ENCODE assay signal across 12 cellular contexts in the genomic region with DNA sequence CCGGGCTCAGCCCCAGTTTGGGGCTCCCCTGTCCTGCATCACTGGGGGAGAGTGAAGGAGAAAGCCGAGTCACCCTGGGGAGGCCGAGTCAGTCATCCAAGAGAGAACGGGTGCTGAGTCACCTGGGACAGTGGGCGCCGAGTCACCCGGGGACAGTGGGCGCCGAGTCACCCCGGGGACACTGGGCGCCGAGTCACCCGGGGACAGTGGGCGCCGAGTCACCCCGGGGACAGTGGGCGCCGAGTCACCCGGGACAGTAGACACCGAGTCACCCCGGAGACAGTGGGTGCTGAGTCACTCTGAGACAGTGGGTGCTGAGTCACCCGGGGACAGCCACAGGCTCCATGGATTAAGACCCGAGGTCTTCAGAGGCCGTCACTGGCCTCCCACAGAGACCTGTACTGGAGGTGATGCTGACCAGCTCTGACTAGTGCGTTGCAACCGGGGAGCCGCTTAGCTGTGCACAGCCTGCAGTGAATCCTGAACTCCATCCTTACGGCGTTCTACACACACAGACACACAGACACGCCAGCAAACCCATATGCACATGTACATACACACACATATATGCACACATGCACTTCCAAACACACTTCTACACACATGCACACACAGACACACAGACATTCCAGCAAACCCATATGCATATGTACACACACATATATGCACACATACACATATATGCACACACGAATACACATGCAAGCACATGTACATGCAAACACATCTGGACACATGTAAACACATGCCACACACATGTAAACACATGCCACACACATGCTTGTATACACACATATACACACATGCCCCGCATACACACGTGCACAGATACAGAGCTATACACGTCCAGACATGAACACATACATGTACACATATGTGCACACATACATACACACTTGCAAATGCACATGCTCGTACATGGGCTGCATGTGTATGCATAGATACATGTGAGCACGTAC.
DNase-seq lines count a peak whose midpoint lies in the region; ATAC-seq and TF ChIP-seq lines count a peak whose summit lies in the region.
"Had no signal": no experiment of that assay in that cellular context is flagged by ENCODE, and none has a peak within 500 bp of the region (broad histone marks: within the 10 kb centered on the region; RNA-seq: fewer than 3 reads in every experiment).

No MANE protein-coding gene starts in this region.

- 60 to 76% (median 69%) methylated on average over 16 to 36 of the region's 36 CpGs for WGBS in adrenal gland, 4 donors
- 80 to 85% methylated on average over 36 of the region's 36 CpGs for WGBS in aorta, 2 donors

- CTCF ChIA-PET in Calu3 (lab: Charles Lee), result no interaction called here

- H3K27me3 Mint-ChIP-seq in Calu3 (ENCODE audit: unreplicated experiment), result peaks cover 96% of the 10 kb centered on the region

- intact Hi-C loops in Calu3 (cut with micrococcal nuclease; ENCODE audit: unreplicated experiment), result no loop called here
- intact Hi-C loops in adrenal gland (cut with DNase I), result no loop called here
- intact Hi-C loops in aorta (cut with DNase I), result no loop called here

- ATAC-seq in aorta (ENCODE audit: low FRiP score), result no peak
- ATAC-seq in GM21723 (IDR thresholded peaks at IDR 0.05; ENCODE audit: unreplicated experiment), result no peak
- ATAC-seq in GM21619 (IDR thresholded peaks at IDR 0.05; ENCODE audit: unreplicated experiment), result no peak

- H3K9me3 Mint-ChIP-seq in Calu3 (ENCODE audit: low read depth, unreplicated experiment), result no peaks in the 10 kb centered on the region
- H3K9me3 Mint-ChIP-seq: immature natural killer cell had no signal

- no peaks in the 10 kb centered on the region for H3K4me1 ChIP-seq in adrenal gland (replicated peaks in 1 of 2)
- H3K4me1 ChIP-seq in aorta (ENCODE audit: control insufficient read depth in 1 of 2, insufficient read depth in 2 of 2, low read length in 2 of 2), result no peaks in the 10 kb centered on the region
- H3K4me1 ChIP-seq: right atrium auricular region had no signal

- H3K36me3 ChIP-seq in adrenal gland (replicated peaks in 1 of 2) (no peaks in the 10 kb centered on the region), aorta (ENCODE audit: control insufficient read depth in 1 of 2, insufficient read depth in 2 of 2, low read length in 1 of 2) (no peaks in the 10 kb centered on the region)
- H3K36me3 ChIP-seq: right atrium auricular region had no signal

- peak overlapping the region; percentile 44 for H3K27ac Mint-ChIP-seq in Calu3 (ENCODE audit: unreplicated experiment)
- H3K27ac Mint-ChIP-seq: HFFc6 had no signal

- BruUV-seq in Calu3 (replicated peaks; lab: Mats Ljungman, UMichigan), result no TSS peak

- H3K4me3 ChIP-seq in adrenal gland (no peak overlapping the region), aorta (ENCODE audit: low read length in 2 of 2) (no peak overlapping the region)
- H3K4me3 ChIP-seq: right atrium auricular region had no signal

- peaks cover 28% of the 10 kb centered on the region for H3K4me1 Mint-ChIP-seq in Calu3 (ENCODE audit: low read depth, unreplicated experiment)
- H3K4me1 Mint-ChIP-seq: immature natural killer cell had no signal

- DNase-seq in Calu3 (no peak), LHCN-M2 (ENCODE audit: low read depth) (peak; percentile 3), adrenal gland (peak in 4 of 7 donors; percentile 17 to 49 (median 41)), aorta (no peak)
- DNase-seq in stimulated activated CD4-positive, alpha-beta T cell treated with anti-CD3 and anti-CD28 coated beads, Interleukin-1b, Interleukin-23, amount 100 ng/mL, for 48 hours, result peak; percentile 65
- DNase-seq: activated gamma-delta T cell treated with Interleukin-2 at 50 U/mL for 16 hours, HFFc6, immature natural killer cell, RPMI8226 had no signal

- H3K9me3 ChIP-seq in adrenal gland (replicated peaks in 1 of 3) (no peaks in the 10 kb centered on the region), aorta (ENCODE audit: control insufficient read depth, low read length) (no peaks in the 10 kb centered on the region)
- H3K9me3 ChIP-seq: right atrium auricular region had no signal

- H3K27ac ChIP-seq in adrenal gland, result no peak overlapping the region
- H3K27ac ChIP-seq in aorta (ENCODE audit: low read depth in 1 of 2, low read length in 2 of 2), result no peak overlapping the region
- H3K27ac ChIP-seq: right atrium auricular region had no signal

- TF ChIP-seq CTCF in Calu3 (IDR thresholded peaks at IDR 0.05; ENCODE audit: unreplicated experiment) (no peak), adrenal gland (IDR thresholded peaks at IDR 0.05) (no peak)

- H3K4me3 Mint-ChIP-seq in Calu3 (ENCODE audit: low read depth, unreplicated experiment), result peak overlapping the region; percentile 36
- H3K4me3 Mint-ChIP-seq: HFFc6, immature natural killer cell had no signal

- TF ChIP-seq POLR2A in adrenal gland (IDR thresholded peaks at IDR 0.05), result no peak

- H3K27me3 ChIP-seq in adrenal gland, result peaks cover 28% of the 10 kb centered on the region
- H3K27me3 ChIP-seq in aorta (ENCODE audit: control insufficient read depth in 1 of 2, insufficient read depth in 2 of 2, low read length in 1 of 2), result no peaks in the 10 kb centered on the region

- H3K36me3 Mint-ChIP-seq in Calu3 (ENCODE audit: insufficient read depth, unreplicated experiment), result peaks cover 8% of the 10 kb centered on the region
- H3K36me3 Mint-ChIP-seq: immature natural killer cell had no signal

Comparison
In these comparisons a context has a peak if more than half of its experiments do, and no peak if none do; other contexts are left out.
1. DNase-seq: peak in LHCN-M2 (single experiment), adrenal gland (4 of 7) and stimulated activated CD4-positive, alpha-beta T cell treated with anti-CD3 and anti-CD28 coated beads, Interleukin-1b, Interleukin-23, amount 100 ng/mL, for 48 hours (single experiment); none in Calu3 (single experiment) and aorta (0 of 2).